ENCODE assay signal across 8 cellular contexts in genomic region chr5:96934695-96935555, GRCh38. TPM values are rescaled to one million over a fixed set of nuclear protein-coding genes. Genes with fewer than 3 reads are reported as not detected.
DNase-seq lines count a peak whose midpoint lies in the region; ATAC-seq and TF ChIP-seq lines count a peak whose summit lies in the region.

No MANE protein-coding gene starts in this region.

- H3K27me3 Mint-ChIP-seq in activated T-helper 1 cell treated with anti-CD3 and anti-CD28 coated beads, Interleukin-12 subunit alpha, Interleukin-12 subunit beta, Interleukin-2, Interleukin-4 antibody, amounts not matched to agents 30 ng/mL and 10 ng/mL and 1 ng/mL, durations not matched to agents 14 hours and 24 hours and 36 hours (ENCODE audit: insufficient read depth): no peaks in the 10 kb centered on the region
- no peaks in the 10 kb centered on the region for H3K27me3 Mint-ChIP-seq in naive B cell

- H3K4me1 Mint-ChIP-seq in activated T-helper 1 cell treated with anti-CD3 and anti-CD28 coated beads, Interleukin-12 subunit alpha, Interleukin-12 subunit beta, Interleukin-2, Interleukin-4 antibody, amounts not matched to agents 30 ng/mL and 10 ng/mL and 1 ng/mL, durations not matched to agents 14 hours and 24 hours and 36 hours (ENCODE audit: low read depth): peaks cover 67% of the 10 kb centered on the region
- H3K4me1 Mint-ChIP-seq in naive B cell: peaks cover 44 to 78% (median 60%) of the 10 kb centered on the region in 3 donors
- peaks cover 65% of the 10 kb centered on the region for H3K4me1 Mint-ChIP-seq in stimulated activated effector memory CD8-positive, alpha-beta T cell treated with anti-CD3 and anti-CD28 coated beads, Interleukin-12 subunit alpha, Interleukin-12 subunit beta, amount 100 ng/mL, for 72 hours

- peak overlapping the region; percentile 98 for H3K27ac Mint-ChIP-seq in activated T-helper 1 cell treated with anti-CD3 and anti-CD28 coated beads, Interleukin-12 subunit alpha, Interleukin-12 subunit beta, Interleukin-2, Interleukin-4 antibody, amounts not matched to agents 30 ng/mL and 10 ng/mL and 1 ng/mL, durations not matched to agents 14 hours and 24 hours and 36 hours
- H3K27ac Mint-ChIP-seq in naive B cell: peak overlapping the region; percentile 96 to 99 (median 98)
- peak overlapping the region; percentile 93 for H3K27ac Mint-ChIP-seq in stimulated activated effector memory CD8-positive, alpha-beta T cell treated with anti-CD3 and anti-CD28 coated beads, Interleukin-12 subunit alpha, Interleukin-12 subunit beta, amount 100 ng/mL, for 72 hours

- H3K36me3 ChIP-seq in KOPT-K1 (ENCODE audit: insufficient read depth, low read length) (peaks cover 8% of the 10 kb centered on the region; the same call in 1 of the 2 replicates), Peyer's patch (no peaks in the 10 kb centered on the region)

- H3K4me3 ChIP-seq in Peyer's patch: peak overlapping the region; percentile 69 to 97 (median 85)

- intact Hi-C loops in activated T-helper 1 cell treated with anti-CD3 and anti-CD28 coated beads, Interleukin-12 subunit alpha, Interleukin-12 subunit beta, Interleukin-2, Interleukin-4 antibody, amounts not matched to agents 30 ng/mL and 10 ng/mL and 1 ng/mL, durations not matched to agents 14 hours and 24 hours and 36 hours (cut with micrococcal nuclease): loop anchor here (1.0 to 10.0 kb wide), 16 partner anchors 11 to 1994 kb away; partner anchors contain the start of genes ARSK, CAST, CHD1 and ERAP2

- DNase-seq in DMS79 treated with DMSO at 0.1 percent for 48 hours (lab: John Stamatoyannopoulos, UW) (peak; percentile 92), Peyer's patch (peak; percentile 92 to 97 (median 94)), fibroblast of gingiva (ENCODE audit: low read depth) (peak; percentile 96), naive B cell (peak; percentile 98)
- peak; percentile 96 for DNase-seq in activated T-helper 1 cell treated with anti-CD3 and anti-CD28 coated beads, Interleukin-12 subunit alpha, Interleukin-12 subunit beta, Interleukin-2, Interleukin-4 antibody, amounts not matched to agents 30 ng/mL and 10 ng/mL and 1 ng/mL, durations not matched to agents 14 hours and 24 hours and 36 hours (ENCODE audit: low spot score)
- peak; percentile 98 for DNase-seq in stimulated activated effector memory CD8-positive, alpha-beta T cell treated with anti-CD3 and anti-CD28 coated beads, Interleukin-12 subunit alpha, Interleukin-12 subunit beta, amount 100 ng/mL, for 72 hours (ENCODE audit: low spot score in 2 of 2)

- no peaks in the 10 kb centered on the region for H3K27me3 ChIP-seq in Peyer's patch

- no peaks in the 10 kb centered on the region for H3K9me3 Mint-ChIP-seq in activated T-helper 1 cell treated with anti-CD3 and anti-CD28 coated beads, Interleukin-12 subunit alpha, Interleukin-12 subunit beta, Interleukin-2, Interleukin-4 antibody, amounts not matched to agents 30 ng/mL and 10 ng/mL and 1 ng/mL, durations not matched to agents 14 hours and 24 hours and 36 hours
- H3K9me3 Mint-ChIP-seq in naive B cell: no peaks in the 10 kb centered on the region
- H3K9me3 Mint-ChIP-seq in stimulated activated effector memory CD8-positive, alpha-beta T cell treated with anti-CD3 and anti-CD28 coated beads, Interleukin-12 subunit alpha, Interleukin-12 subunit beta, amount 100 ng/mL, for 72 hours: no peaks in the 10 kb centered on the region

- peak overlapping the region; percentile 96 for H3K27ac ChIP-seq in KOPT-K1 (ENCODE audit: low read depth, low read length, poor library complexity, severe bottlenecking)
- peak overlapping the region; percentile 94 to 99 (median 98) for H3K27ac ChIP-seq in Peyer's patch

- TF ChIP-seq POLR2A in Peyer's patch (IDR thresholded peaks at IDR 0.05): peak; percentile 58 to 66

- peak; percentile 62 for ATAC-seq in GM21825 (IDR thresholded peaks at IDR 0.05; ENCODE audit: unreplicated experiment)
- ATAC-seq in naive B cell (ENCODE audit: low read depth in 2 of 2): peak; percentile 65 to 67
- ATAC-seq in stimulated activated effector memory CD8-positive, alpha-beta T cell treated with anti-CD3 and anti-CD28 coated beads, Interleukin-12 subunit alpha, Interleukin-12 subunit beta, amount 100 ng/mL, for 72 hours: peak; percentile 85

- peaks cover 10% of the 10 kb centered on the region for H3K36me3 Mint-ChIP-seq in activated T-helper 1 cell treated with anti-CD3 and anti-CD28 coated beads, Interleukin-12 subunit alpha, Interleukin-12 subunit beta, Interleukin-2, Interleukin-4 antibody, amounts not matched to agents 30 ng/mL and 10 ng/mL and 1 ng/mL, durations not matched to agents 14 hours and 24 hours and 36 hours (ENCODE audit: low read depth)
- H3K36me3 Mint-ChIP-seq in naive B cell: no peaks in the 10 kb centered on the region
- H3K36me3 Mint-ChIP-seq in stimulated activated effector memory CD8-positive, alpha-beta T cell treated with anti-CD3 and anti-CD28 coated beads, Interleukin-12 subunit alpha, Interleukin-12 subunit beta, amount 100 ng/mL, for 72 hours: peaks cover 24% of the 10 kb centered on the region

- peak in 5 of 6 experiments; percentile 5 to 32 (median 28) for TF ChIP-seq CTCF in Peyer's patch (IDR thresholded peaks at IDR 0.05)

- H3K9me3 ChIP-seq in KOPT-K1 (ENCODE audit: insufficient read depth, low read length, poor library complexity, severe bottlenecking) (no peaks in the 10 kb centered on the region), Peyer's patch (no peaks in the 10 kb centered on the region)

- peaks cover 0 to 34% (median 14%) of the 10 kb centered on the region in 4 donors for H3K4me1 ChIP-seq in Peyer's patch

- peak overlapping the region; percentile 97 for H3K4me3 Mint-ChIP-seq in activated T-helper 1 cell treated with anti-CD3 and anti-CD28 coated beads, Interleukin-12 subunit alpha, Interleukin-12 subunit beta, Interleukin-2, Interleukin-4 antibody, amounts not matched to agents 30 ng/mL and 10 ng/mL and 1 ng/mL, durations not matched to agents 14 hours and 24 hours and 36 hours
- H3K4me3 Mint-ChIP-seq in naive B cell: peak overlapping the region; percentile 83 to 99 (median 93)
- H3K4me3 Mint-ChIP-seq in stimulated activated effector memory CD8-positive, alpha-beta T cell treated with anti-CD3 and anti-CD28 coated beads, Interleukin-12 subunit alpha, Interleukin-12 subunit beta, amount 100 ng/mL, for 72 hours: peak overlapping the region; percentile 76

RNA-seq across cellular contexts. Expression of gene LNPEP, which starts 1.0 kb away (rescaled TPM):
- 10 to 100 TPM; 28.9 to 64.4 (median 38.5) TPM for total RNA-seq in Peyer's patch
- total RNA-seq in activated T-helper 1 cell treated with anti-CD3 and anti-CD28 coated beads, Interleukin-12 subunit alpha, Interleukin-12 subunit beta, Interleukin-2, Interleukin-4 antibody, amounts not matched to agents 30 ng/mL and 10 ng/mL and 1 ng/mL, durations not matched to agents 14 hours and 24 hours and 36 hours: 37.7 and 40.7 TPM in 2 replicates
- polyA plus RNA-seq in naive B cell (ENCODE audit: low read depth in 6 of 6): 10 to 100 TPM; 17.3 to 50.9 (median 44.3) TPM

RNA-seq across cellular contexts. Expression of gene ERAP2, which starts 58.6 kb away (rescaled TPM):
- total RNA-seq in Peyer's patch: 10 to 100 TPM; 50.3 to 82.8 (median 70.8) TPM
- 52.9 and 54.4 TPM in 2 replicates for total RNA-seq in activated T-helper 1 cell treated with anti-CD3 and anti-CD28 coated beads, Interleukin-12 subunit alpha, Interleukin-12 subunit beta, Interleukin-2, Interleukin-4 antibody, amounts not matched to agents 30 ng/mL and 10 ng/mL and 1 ng/mL, durations not matched to agents 14 hours and 24 hours and 36 hours
- polyA plus RNA-seq in naive B cell (ENCODE audit: low read depth in 6 of 6): 10 to 100 TPM in 5 of 6 donors, 1 to 10 TPM in 1; 9.9 to 98.7 (median 15.5) TPM

Comparison
In these comparisons a context has a peak if more than half of its experiments do, and no peak if none do; other contexts are left out.
1. Peak in every context shown above with its lines: DNase-seq, ATAC-seq, H3K4me3 ChIP-seq and H3K27ac ChIP-seq.